Comparison of ENCODE assay signal across 20 cellular contexts in genomic region chr20:415820-416322, GRCh38. TPM values are rescaled to one million over a fixed set of nuclear protein-coding genes. Genes with fewer than 3 reads are reported as not detected.
DNase-seq lines count a peak whose midpoint lies in the region; ATAC-seq, FAIRE-seq and TF ChIP-seq lines count a peak whose summit lies in the region.
"Had no signal": no experiment of that assay in that cellular context is flagged by ENCODE, and none has a peak within 500 bp of the region (broad histone marks: within the 10 kb centered on the region; RNA-seq: fewer than 3 reads in every experiment).

No MANE protein-coding gene starts in this region.

- no peaks in the 10 kb centered on the region for H3K9me3 Mint-ChIP-seq in activated CD8-positive, alpha-beta T cell treated with anti-CD3 and anti-CD28 coated beads for 36 hours
- no peaks in the 10 kb centered on the region for H3K9me3 Mint-ChIP-seq in activated CD8-positive, alpha-beta T cell treated with anti-CD3 and anti-CD28 coated beads, Interleukin-2, amount 10 ng/mL, durations not matched to agents 7 days and 5 days (ENCODE audit: insufficient read depth)
- H3K9me3 Mint-ChIP-seq: activated naive CD4-positive, alpha-beta T cell treated with anti-CD3 and anti-CD28 coated beads, Interleukin-2, amount 50 U/mL, for 24 hours had no signal

- peaks cover 41% of the 10 kb centered on the region for H3K4me1 Mint-ChIP-seq in activated CD8-positive, alpha-beta T cell treated with anti-CD3 and anti-CD28 coated beads for 36 hours (ENCODE audit: low read depth)
- H3K4me1 Mint-ChIP-seq in activated CD8-positive, alpha-beta T cell treated with anti-CD3 and anti-CD28 coated beads, Interleukin-2, amount 10 ng/mL, durations not matched to agents 7 days and 5 days (ENCODE audit: low read depth): peaks cover 31% of the 10 kb centered on the region

- TF ChIP-seq CTCF in activated CD8-positive, alpha-beta T cell treated with anti-CD3 and anti-CD28 coated beads for 36 hours (IDR thresholded peaks at IDR 0.05): no peak

- no peak for ATAC-seq in activated CD8-positive, alpha-beta T cell treated with anti-CD3 and anti-CD28 coated beads for 36 hours
- no peak for ATAC-seq in activated CD8-positive, alpha-beta T cell treated with anti-CD3 and anti-CD28 coated beads, Interleukin-2, amount 10 ng/mL, durations not matched to agents 7 days and 5 days
- peak; percentile 64 for ATAC-seq in left lobe of liver
- no peak for ATAC-seq in HG03565 (IDR thresholded peaks at IDR 0.05; ENCODE audit: unreplicated experiment)
- ATAC-seq: naive thymus-derived CD8-positive, alpha-beta T cell had no signal

- no peaks in the 10 kb centered on the region for H3K27me3 ChIP-seq in skeletal muscle tissue (ENCODE audit: control insufficient read depth in 3 of 3, insufficient read depth in 3 of 3, low read length in 3 of 3)
- H3K27me3 ChIP-seq: sigmoid colon, stomach had no signal

- H3K27ac ChIP-seq in skeletal muscle tissue (ENCODE audit: low read depth, low read length): peak overlapping the region; percentile 29
- H3K27ac ChIP-seq: PC-9, sigmoid colon, stomach had no signal

- H3K4me3 Mint-ChIP-seq in activated CD8-positive, alpha-beta T cell treated with anti-CD3 and anti-CD28 coated beads for 36 hours: no peak overlapping the region
- H3K4me3 Mint-ChIP-seq in activated CD8-positive, alpha-beta T cell treated with anti-CD3 and anti-CD28 coated beads, Interleukin-2, amount 10 ng/mL, durations not matched to agents 7 days and 5 days: no peak overlapping the region
- H3K4me3 Mint-ChIP-seq: activated naive CD4-positive, alpha-beta T cell treated with anti-CD3 and anti-CD28 coated beads, Interleukin-2, amount 50 U/mL, for 24 hours; naive thymus-derived CD8-positive, alpha-beta T cell; T-helper 2 cell treated with Interferon-gamma antibody and Interleukin-4, amounts not matched to agents 5 μg/mL and 100 μg/mL, for 36 hours had no signal

- no peak overlapping the region for H3K4me3 ChIP-seq in skeletal muscle tissue (ENCODE audit: low read length in 3 of 3)
- H3K4me3 ChIP-seq: PC-9, sigmoid colon, stomach had no signal

- DNase-seq in activated CD8-positive, alpha-beta T cell treated with anti-CD3 and anti-CD28 coated beads for 36 hours: no peak
- no peak for DNase-seq in activated CD8-positive, alpha-beta T cell treated with anti-CD3 and anti-CD28 coated beads, Interleukin-2, amount 10 ng/mL, durations not matched to agents 7 days and 5 days
- DNase-seq in RCC 7860 (ENCODE audit: low spot score): peak; percentile 24
- DNase-seq in left lobe of liver (ENCODE audit: low spot score): peak; percentile 84
- DNase-seq in stimulated activated CD4-positive, alpha-beta T cell treated with anti-CD3 and anti-CD28 coated beads, Interleukin-12 subunit alpha, Interleukin-12 subunit beta, amount 100 ng/mL, for 4 hours: no peak
- DNase-seq in NCI-H1092 (lab: John Stamatoyannopoulos, UW): no peak
- DNase-seq: activated CD8-positive, alpha-beta memory T cell treated with anti-CD3 and anti-CD28 coated beads for 24 hours; caudate nucleus; naive thymus-derived CD8-positive, alpha-beta T cell; NCI-H2227 treated with DMSO at 0.1 percent for 48 hours; PC-9; sigmoid colon; stomach had no signal

- intact Hi-C loops in activated CD8-positive, alpha-beta T cell treated with anti-CD3 and anti-CD28 coated beads for 36 hours (cut with micrococcal nuclease): no loop called here

- H3K9me3 ChIP-seq in skeletal muscle tissue (ENCODE audit: control insufficient read depth in 3 of 3, low read length in 3 of 3): no peaks in the 10 kb centered on the region
- H3K9me3 ChIP-seq: sigmoid colon, stomach had no signal

- H3K9ac ChIP-seq in skeletal muscle tissue (ENCODE audit: low read depth in 1 of 3, low read length in 3 of 3): no peak overlapping the region

- peaks cover 17 to 26% (median 19%) of the 10 kb centered on the region in 3 donors for H3K36me3 ChIP-seq in skeletal muscle tissue (ENCODE audit: control insufficient read depth in 3 of 3, insufficient read depth in 3 of 3, low read length in 3 of 3)

- peaks cover 51% of the 10 kb centered on the region for H3K36me3 Mint-ChIP-seq in activated CD8-positive, alpha-beta T cell treated with anti-CD3 and anti-CD28 coated beads for 36 hours (ENCODE audit: low read depth)
- peaks cover 51% of the 10 kb centered on the region for H3K36me3 Mint-ChIP-seq in activated CD8-positive, alpha-beta T cell treated with anti-CD3 and anti-CD28 coated beads, Interleukin-2, amount 10 ng/mL, durations not matched to agents 7 days and 5 days (ENCODE audit: low read depth)

- no peak for FAIRE-seq in RCC 7860 (lab: Jason Lieb, UNC)
- FAIRE-seq: endometrium, G401.6, keratinocyte had no signal

- POLR2A ChIA-PET in activated CD8-positive, alpha-beta T cell treated with anti-CD3 and anti-CD28 coated beads for 36 hours (lab: Charles Lee): no interaction called here
- POLR2A ChIA-PET in activated CD8-positive, alpha-beta T cell treated with anti-CD3 and anti-CD28 coated beads, Interleukin-2, amount 10 ng/mL, durations not matched to agents 7 days and 5 days (lab: Charles Lee): no interaction called here

- H3K27ac Mint-ChIP-seq in activated CD8-positive, alpha-beta T cell treated with anti-CD3 and anti-CD28 coated beads for 36 hours: peak overlapping the region; percentile 62
- H3K27ac Mint-ChIP-seq in activated CD8-positive, alpha-beta T cell treated with anti-CD3 and anti-CD28 coated beads, Interleukin-2, amount 10 ng/mL, durations not matched to agents 7 days and 5 days: no peak overlapping the region
- H3K27ac Mint-ChIP-seq: activated naive CD4-positive, alpha-beta T cell treated with anti-CD3 and anti-CD28 coated beads, Interleukin-2, amount 50 U/mL, for 24 hours had no signal

- H3K27me3 Mint-ChIP-seq in activated CD8-positive, alpha-beta T cell treated with anti-CD3 and anti-CD28 coated beads for 36 hours: no peaks in the 10 kb centered on the region
- no peaks in the 10 kb centered on the region for H3K27me3 Mint-ChIP-seq in activated CD8-positive, alpha-beta T cell treated with anti-CD3 and anti-CD28 coated beads, Interleukin-2, amount 10 ng/mL, durations not matched to agents 7 days and 5 days (ENCODE audit: low read depth)
- H3K27me3 Mint-ChIP-seq: activated naive CD4-positive, alpha-beta T cell treated with anti-CD3 and anti-CD28 coated beads, Interleukin-2, amount 50 U/mL, for 24 hours; naive thymus-derived CD8-positive, alpha-beta T cell had no signal

- peaks cover 3 to 21% (median 11%) of the 10 kb centered on the region in 3 donors for H3K4me1 ChIP-seq in skeletal muscle tissue (ENCODE audit: control insufficient read depth in 3 of 3, insufficient read depth in 3 of 3, low read length in 3 of 3)
- H3K4me1 ChIP-seq: sigmoid colon had no signal

- CTCF ChIA-PET in activated CD8-positive, alpha-beta T cell treated with anti-CD3 and anti-CD28 coated beads for 36 hours (lab: Charles Lee): no interaction called here
- CTCF ChIA-PET in activated CD8-positive, alpha-beta T cell treated with anti-CD3 and anti-CD28 coated beads, Interleukin-2, amount 10 ng/mL, durations not matched to agents 7 days and 5 days (lab: Charles Lee): no interaction called here

RNA-seq across cellular contexts. Expression of gene RBCK1, which starts 7.8 kb away (rescaled TPM):
- 100 to 1,000 TPM; 122 to 130 TPM for total RNA-seq in activated CD8-positive, alpha-beta T cell treated with anti-CD3 and anti-CD28 coated beads for 36 hours
- total RNA-seq in activated CD8-positive, alpha-beta T cell treated with anti-CD3 and anti-CD28 coated beads, Interleukin-2, amount 10 ng/mL, durations not matched to agents 7 days and 5 days: 100 to 1,000 TPM; 135 to 149 TPM
- total RNA-seq in left lobe of liver (73.9 TPM), skeletal muscle tissue (29.2 TPM)

RNA-seq across cellular contexts. Expression of gene TRIB3, which starts 35.3 kb away (rescaled TPM):
- total RNA-seq in activated CD8-positive, alpha-beta T cell treated with anti-CD3 and anti-CD28 coated beads for 36 hours: 10 to 100 TPM; 59.5 to 62.5 TPM
- 10 to 100 TPM; 32.6 to 32.8 TPM for total RNA-seq in activated CD8-positive, alpha-beta T cell treated with anti-CD3 and anti-CD28 coated beads, Interleukin-2, amount 10 ng/mL, durations not matched to agents 7 days and 5 days
- 18.3 TPM for total RNA-seq in left lobe of liver
- 7.3 TPM for total RNA-seq in skeletal muscle tissue

RNA-seq across cellular contexts. Expression of gene TBC1D20, which starts 46.5 kb away (rescaled TPM):
- total RNA-seq in activated CD8-positive, alpha-beta T cell treated with anti-CD3 and anti-CD28 coated beads for 36 hours: 10 to 100 TPM; 22.2 to 23.8 TPM
- total RNA-seq in activated CD8-positive, alpha-beta T cell treated with anti-CD3 and anti-CD28 coated beads, Interleukin-2, amount 10 ng/mL, durations not matched to agents 7 days and 5 days: 10 to 100 TPM; 30.1 to 30.7 TPM
- 12.6 TPM for total RNA-seq in left lobe of liver
- 14.1 TPM for total RNA-seq in skeletal muscle tissue

Comparison
In these comparisons a context has a peak if more than half of its experiments do, and no peak if none do; other contexts are left out.
1. DNase-seq: peak in RCC 7860 (single experiment) and left lobe of liver (single experiment); none in activated CD8-positive, alpha-beta T cell treated with anti-CD3 and anti-CD28 coated beads for 36 hours (single experiment), activated CD8-positive, alpha-beta T cell treated with anti-CD3 and anti-CD28 coated beads, Interleukin-2, amount 10 ng/mL, durations not matched to agents 7 days and 5 days (single experiment), stimulated activated CD4-positive, alpha-beta T cell treated with anti-CD3 and anti-CD28 coated beads, Interleukin-12 subunit alpha, Interleukin-12 subunit beta, amount 100 ng/mL, for 4 hours (single experiment) and NCI-H1092 (single experiment).